ENCODE assay signal across 18 cellular contexts in the genomic region with DNA sequence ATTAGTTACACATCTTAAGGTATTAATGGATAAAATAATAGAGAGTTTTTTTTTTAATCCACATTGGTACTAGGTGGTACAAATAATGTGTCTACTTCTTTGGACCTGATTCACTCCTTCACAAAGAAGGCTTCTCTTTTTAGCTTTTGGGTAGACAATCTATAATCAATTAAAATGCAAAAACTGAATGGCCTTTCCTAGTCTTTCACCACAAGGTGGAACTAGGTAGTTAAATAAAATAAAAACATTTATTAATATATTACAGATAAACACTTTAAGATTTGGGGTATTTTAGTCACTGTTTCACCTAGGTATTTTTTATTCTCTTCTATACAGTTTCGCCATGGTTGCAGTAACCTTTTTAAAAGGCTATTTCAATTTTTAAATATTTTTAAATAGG.
"Had no signal": no experiment of that assay in that cellular context is flagged by ENCODE, and none has a peak within 500 bp of the region (broad histone marks: within the 10 kb centered on the region; RNA-seq: fewer than 3 reads in every experiment).

No MANE protein-coding gene starts in this region.

- H3K36me3 ChIP-seq: right atrium auricular region, stomach, thyroid gland, vagina, WERI-Rb-1 had no signal

- H3K4me3 Mint-ChIP-seq: activated CD8-positive, alpha-beta T cell treated with anti-CD3 and anti-CD28 coated beads, Interleukin-2, amount 10 ng/mL, durations not matched to agents 7 days and 5 days; activated T-helper 1 cell treated with anti-CD3 and anti-CD28 coated beads, Interleukin-12 subunit alpha, Interleukin-12 subunit beta, Interleukin-2, Interleukin-4 antibody, amounts not matched to agents 30 ng/mL and 10 ng/mL and 1 ng/mL, durations not matched to agents 14 hours and 24 hours and 36 hours; central memory CD8-positive, alpha-beta T cell; memory B cell had no signal

- H3K9ac ChIP-seq: parathyroid adenoma had no signal

- DNase-seq: activated CD4-positive, alpha-beta T cell treated with anti-CD3 and anti-CD28 coated beads for 4 hours; activated CD8-positive, alpha-beta T cell treated with anti-CD3 and anti-CD28 coated beads, Interleukin-2, amount 10 ng/mL, durations not matched to agents 7 days and 5 days; activated naive CD4-positive, alpha-beta T cell; dermis blood vessel endothelial cell; head of caudate nucleus; islet precursor cell; small intestine; stomach; T1000; thyroid gland; WERI-Rb-1 had no signal

- H3K9me3 Mint-ChIP-seq: activated T-helper 1 cell treated with anti-CD3 and anti-CD28 coated beads, Interleukin-12 subunit alpha, Interleukin-12 subunit beta, Interleukin-2, Interleukin-4 antibody, amounts not matched to agents 30 ng/mL and 10 ng/mL and 1 ng/mL, durations not matched to agents 14 hours and 24 hours and 36 hours; central memory CD8-positive, alpha-beta T cell; memory B cell had no signal

- H3K27me3 Mint-ChIP-seq: central memory CD8-positive, alpha-beta T cell had no signal

- H2AFZ ChIP-seq: parathyroid adenoma had no signal

- H3K4me3 ChIP-seq: right atrium auricular region, stomach, thyroid gland, vagina had no signal

- H3K9me3 ChIP-seq: right atrium auricular region, stomach, thyroid gland, vagina had no signal

- H3K79me2 ChIP-seq: parathyroid adenoma had no signal

- H3K27me3 ChIP-seq: right atrium auricular region, stomach, thyroid gland, vagina had no signal

- H3K27ac Mint-ChIP-seq: activated CD8-positive, alpha-beta T cell treated with anti-CD3 and anti-CD28 coated beads, Interleukin-2, amount 10 ng/mL, durations not matched to agents 7 days and 5 days; activated T-helper 1 cell treated with anti-CD3 and anti-CD28 coated beads, Interleukin-12 subunit alpha, Interleukin-12 subunit beta, Interleukin-2, Interleukin-4 antibody, amounts not matched to agents 30 ng/mL and 10 ng/mL and 1 ng/mL, durations not matched to agents 14 hours and 24 hours and 36 hours; memory B cell had no signal

- H3K4me1 Mint-ChIP-seq: central memory CD8-positive, alpha-beta T cell; memory B cell had no signal

- FAIRE-seq: small intestine had no signal

- H3K4me1 ChIP-seq: parathyroid adenoma had no signal

- H3K36me3 Mint-ChIP-seq: memory B cell had no signal

- ATAC-seq: activated CD8-positive, alpha-beta T cell treated with anti-CD3 and anti-CD28 coated beads, Interleukin-2, amount 10 ng/mL, durations not matched to agents 7 days and 5 days; left lobe of liver had no signal

- H3K27ac ChIP-seq: parathyroid adenoma, right atrium auricular region, stomach, thyroid gland, vagina, WERI-Rb-1 had no signal
